ENCODE assay signal across 13 cellular contexts in genomic region chr3:44983413-44984040, GRCh38. TPM values are rescaled to one million over a fixed set of nuclear protein-coding genes. Genes with fewer than 3 reads are reported as not detected.
DNase-seq lines count a peak whose midpoint lies in the region; ATAC-seq, FAIRE-seq and TF ChIP-seq lines count a peak whose summit lies in the region.
"Had no signal": no experiment of that assay in that cellular context is flagged by ENCODE, and none has a peak within 500 bp of the region (broad histone marks: within the 10 kb centered on the region; RNA-seq: fewer than 3 reads in every experiment).

No MANE protein-coding gene starts in this region.

- peaks cover 35% of the 10 kb centered on the region for H3K79me1 ChIP-seq in mesendoderm (ENCODE audit: low read length)

- no peak overlapping the region for H3K56ac ChIP-seq in mesendoderm (ENCODE audit: low read length)

- DNase-seq in activated naive CD8-positive, alpha-beta T cell treated with anti-CD3 and anti-CD28 coated beads, Interleukin-2, amount 10 ng/mL, durations not matched to agents 7 days and 5 days, result no peak
- DNase-seq in activated naive CD8-positive, alpha-beta T cell treated with anti-CD3 and anti-CD28 coated beads, Interleukin-2, amount 50 U/mL, for 24 hours, result no peak
- DNase-seq in epithelial cell of esophagus (ENCODE audit: low read depth), result peak; percentile 91
- DNase-seq in mesendoderm, result peak; percentile 50
- no peak for DNase-seq in NOMO-1 treated with DMSO at 0.1 percent for 48 hours (lab: John Stamatoyannopoulos, UW; ENCODE audit: unreplicated experiment)
- no peak for DNase-seq in stimulated activated naive CD8-positive, alpha-beta T cell treated with anti-CD3 and anti-CD28 coated beads, Interleukin-15, Interleukin-2, amounts not matched to agents 100 U/mL and 50 U/mL, for 24 hours
- no peak for DNase-seq in urothelium cell line (ENCODE audit: low spot score)
- DNase-seq: activated CD4-positive, CD25-positive, alpha-beta regulatory T cell treated with anti-CD3 and anti-CD28 coated beads, Interleukin-2, amount 50 U/mL, for 72 hours; activated T-cell treated with anti-CD3 and anti-CD28 coated beads, Interleukin-2, amount 50 U/mL, for 1 hour; brain microvascular endothelial cell had no signal

- H3K4me3 Mint-ChIP-seq in activated naive CD8-positive, alpha-beta T cell treated with anti-CD3 and anti-CD28 coated beads, Interleukin-2, amount 10 ng/mL, durations not matched to agents 7 days and 5 days, result no peak overlapping the region
- no peak overlapping the region for H3K4me3 Mint-ChIP-seq in activated naive CD8-positive, alpha-beta T cell treated with anti-CD3 and anti-CD28 coated beads, Interleukin-2, amount 50 U/mL, for 24 hours
- H3K4me3 Mint-ChIP-seq: nephron had no signal

- ATAC-seq in activated naive CD8-positive, alpha-beta T cell treated with anti-CD3 and anti-CD28 coated beads, Interleukin-2, amount 10 ng/mL, durations not matched to agents 7 days and 5 days (ENCODE audit: low read depth), result no peak
- ATAC-seq in activated naive CD8-positive, alpha-beta T cell treated with anti-CD3 and anti-CD28 coated beads, Interleukin-2, amount 50 U/mL, for 24 hours, result no peak
- ATAC-seq in stimulated activated naive CD8-positive, alpha-beta T cell treated with anti-CD3 and anti-CD28 coated beads, Interleukin-15, Interleukin-2, amounts not matched to agents 100 U/mL and 50 U/mL, for 24 hours, result no peak

- H3K4ac ChIP-seq in mesendoderm (ENCODE audit: low read depth, low read length), result no peak overlapping the region

- H3K4me1 Mint-ChIP-seq in activated naive CD8-positive, alpha-beta T cell treated with anti-CD3 and anti-CD28 coated beads, Interleukin-2, amount 10 ng/mL, durations not matched to agents 7 days and 5 days, result peaks cover 61% of the 10 kb centered on the region
- H3K4me1 Mint-ChIP-seq in activated naive CD8-positive, alpha-beta T cell treated with anti-CD3 and anti-CD28 coated beads, Interleukin-2, amount 50 U/mL, for 24 hours, result peaks cover 73% of the 10 kb centered on the region

- no peak overlapping the region for H3K23ac ChIP-seq in mesendoderm (ENCODE audit: low read length)

- H2BK15ac ChIP-seq in mesendoderm (replicated peaks; ENCODE audit: low read depth), result no peak overlapping the region

- H3K36me3 ChIP-seq in mesendoderm (ENCODE audit: control insufficient read depth, insufficient read depth, low read length), result no peaks in the 10 kb centered on the region
- H3K36me3 ChIP-seq in urinary bladder (ENCODE audit: insufficient read depth), result no peaks in the 10 kb centered on the region
- H3K36me3 ChIP-seq: brain microvascular endothelial cell, SJSA1 had no signal

- H3K27ac ChIP-seq in mesendoderm (ENCODE audit: low read depth, low read length) (no peak overlapping the region), urinary bladder (ENCODE audit: low read depth) (peak overlapping the region; percentile 53)
- H3K27ac ChIP-seq: brain microvascular endothelial cell, SJSA1 had no signal

- peak overlapping the region; percentile 58 for H3K27ac Mint-ChIP-seq in activated naive CD8-positive, alpha-beta T cell treated with anti-CD3 and anti-CD28 coated beads, Interleukin-2, amount 10 ng/mL, durations not matched to agents 7 days and 5 days
- no peak overlapping the region for H3K27ac Mint-ChIP-seq in activated naive CD8-positive, alpha-beta T cell treated with anti-CD3 and anti-CD28 coated beads, Interleukin-2, amount 50 U/mL, for 24 hours
- H3K27ac Mint-ChIP-seq: nephron had no signal

- H3K4me1 ChIP-seq in mesendoderm (ENCODE audit: control insufficient read depth, low read depth, low read length) (no peaks in the 10 kb centered on the region), urinary bladder (ENCODE audit: insufficient read depth) (peaks cover 2% of the 10 kb centered on the region)
- H3K4me1 ChIP-seq: SJSA1 had no signal

- H3K27me3 Mint-ChIP-seq in activated naive CD8-positive, alpha-beta T cell treated with anti-CD3 and anti-CD28 coated beads, Interleukin-2, amount 10 ng/mL, durations not matched to agents 7 days and 5 days, result no peaks in the 10 kb centered on the region
- H3K27me3 Mint-ChIP-seq in activated naive CD8-positive, alpha-beta T cell treated with anti-CD3 and anti-CD28 coated beads, Interleukin-2, amount 50 U/mL, for 24 hours, result no peaks in the 10 kb centered on the region

- TF ChIP-seq CTCF in epithelial cell of esophagus (IDR thresholded peaks at IDR 0.05; ENCODE audit: insufficient read depth, low read depth, low read length, missing control alignments), result peak; percentile 5

- H3K9ac ChIP-seq in mesendoderm (ENCODE audit: low read length), result no peak overlapping the region

- H4K5ac ChIP-seq in mesendoderm (ENCODE audit: low read length), result no peak overlapping the region

- WGBS in mesendoderm (ENCODE audit: extremely low coverage, insufficient coverage, low lambda C conversion rate), result no CpG with 5 or more reads among the region's 1 CpG
- 79% methylated on average over 1 of the region's 1 CpG for WGBS in urinary bladder

- POLR2A ChIA-PET in activated naive CD8-positive, alpha-beta T cell treated with anti-CD3 and anti-CD28 coated beads, Interleukin-2, amount 10 ng/mL, durations not matched to agents 7 days and 5 days (lab: Charles Lee), result interaction anchor here (2.4 kb wide), 1 partner anchor 8 kb away, joined by 14 read pairs; the partner anchor contains the start of genes EXOSC7 and ZDHHC3

- no peak overlapping the region for H3K4me2 ChIP-seq in mesendoderm (ENCODE audit: low read length)

- no peak overlapping the region for H2AK5ac ChIP-seq in mesendoderm (ENCODE audit: low read length)

- no peak for FAIRE-seq in urothelium cell line (lab: Jason Lieb, UNC)

- no peak overlapping the region for H3K18ac ChIP-seq in mesendoderm (ENCODE audit: low read length)

- H3K9me3 Mint-ChIP-seq in activated naive CD8-positive, alpha-beta T cell treated with anti-CD3 and anti-CD28 coated beads, Interleukin-2, amount 10 ng/mL, durations not matched to agents 7 days and 5 days, result no peaks in the 10 kb centered on the region
- no peaks in the 10 kb centered on the region for H3K9me3 Mint-ChIP-seq in activated naive CD8-positive, alpha-beta T cell treated with anti-CD3 and anti-CD28 coated beads, Interleukin-2, amount 50 U/mL, for 24 hours
- H3K9me3 Mint-ChIP-seq: nephron had no signal

- H3K4me3 ChIP-seq in epithelial cell of esophagus (ENCODE audit: low read length), result no peak overlapping the region
- H3K4me3 ChIP-seq in mesendoderm (ENCODE audit: low read length), result no peak overlapping the region
- H3K4me3 ChIP-seq in urinary bladder (ENCODE audit: low read depth, low read length), result no peak overlapping the region
- H3K4me3 ChIP-seq: SJSA1 had no signal

- H3K79me2 ChIP-seq in mesendoderm (ENCODE audit: control insufficient read depth, insufficient read depth, low read length), result peaks cover 64% of the 10 kb centered on the region

- H3K36me3 Mint-ChIP-seq in activated naive CD8-positive, alpha-beta T cell treated with anti-CD3 and anti-CD28 coated beads, Interleukin-2, amount 10 ng/mL, durations not matched to agents 7 days and 5 days, result peaks cover 18% of the 10 kb centered on the region
- peaks cover 24% of the 10 kb centered on the region for H3K36me3 Mint-ChIP-seq in activated naive CD8-positive, alpha-beta T cell treated with anti-CD3 and anti-CD28 coated beads, Interleukin-2, amount 50 U/mL, for 24 hours (ENCODE audit: low read depth)

- H4K8ac ChIP-seq in mesendoderm (ENCODE audit: low read depth, low read length), result no peak overlapping the region

- H3K27me3 ChIP-seq in mesendoderm (ENCODE audit: insufficient read depth, low read length, poor library complexity), result no peaks in the 10 kb centered on the region
- H3K27me3 ChIP-seq: brain microvascular endothelial cell, SJSA1 had no signal

- H2BK120ac ChIP-seq in mesendoderm (ENCODE audit: low read depth, low read length), result no peak overlapping the region

- H2BK5ac ChIP-seq in mesendoderm (ENCODE audit: low read length), result no peak overlapping the region

RNA-seq across cellular contexts. Expression of gene EXOSC7, which starts 7.5 kb away (rescaled TPM):
- total RNA-seq in activated naive CD8-positive, alpha-beta T cell treated with anti-CD3 and anti-CD28 coated beads, Interleukin-2, amount 10 ng/mL, durations not matched to agents 7 days and 5 days, result 10 to 100 TPM; 47.8 to 49.0 TPM
- polyA plus RNA-seq in mesendoderm (2013, experiment 1 of 2), result 59.3 TPM
- 59.2 TPM for polyA plus RNA-seq in mesendoderm (2013, experiment 2 of 2)
- total RNA-seq in urinary bladder, result 33.4 TPM
- polyA plus RNA-seq in urinary bladder, result 32.5 TPM

RNA-seq across cellular contexts. Expression of gene ZDHHC3, which starts 7.6 kb away (rescaled TPM):
- 10 to 100 TPM; 44.7 to 51.1 TPM for total RNA-seq in activated naive CD8-positive, alpha-beta T cell treated with anti-CD3 and anti-CD28 coated beads, Interleukin-2, amount 10 ng/mL, durations not matched to agents 7 days and 5 days
- 41.9 TPM for polyA plus RNA-seq in mesendoderm (2013, experiment 1 of 2)
- 43.4 TPM for polyA plus RNA-seq in mesendoderm (2013, experiment 2 of 2)
- total RNA-seq in urinary bladder, result 56.1 TPM
- 44.7 TPM for polyA plus RNA-seq in urinary bladder

RNA-seq across cellular contexts. Expression of gene CLEC3B, which starts 42.6 kb away (rescaled TPM):
- under 1 TPM in 1 of 2 experiments, not detected in 1; 0.45 TPM for total RNA-seq in activated naive CD8-positive, alpha-beta T cell treated with anti-CD3 and anti-CD28 coated beads, Interleukin-2, amount 10 ng/mL, durations not matched to agents 7 days and 5 days
- polyA plus RNA-seq in mesendoderm (2013, experiment 1 of 2), result 0.14 TPM
- polyA plus RNA-seq in mesendoderm (2013, experiment 2 of 2), result 0.08 TPM
- total RNA-seq in urinary bladder, result 89.4 TPM
- polyA plus RNA-seq in urinary bladder, result 219 TPM

Comparison
In these comparisons a context has a peak if more than half of its experiments do, and no peak if none do; other contexts are left out.
1. DNase-seq: peak in epithelial cell of esophagus (single experiment) and mesendoderm (single experiment); none in activated naive CD8-positive, alpha-beta T cell treated with anti-CD3 and anti-CD28 coated beads, Interleukin-2, amount 10 ng/mL, durations not matched to agents 7 days and 5 days (single experiment), activated naive CD8-positive, alpha-beta T cell treated with anti-CD3 and anti-CD28 coated beads, Interleukin-2, amount 50 U/mL, for 24 hours (single experiment), NOMO-1 treated with DMSO at 0.1 percent for 48 hours (single experiment), stimulated activated naive CD8-positive, alpha-beta T cell treated with anti-CD3 and anti-CD28 coated beads, Interleukin-15, Interleukin-2, amounts not matched to agents 100 U/mL and 50 U/mL, for 24 hours (single experiment) and urothelium cell line (single experiment).
2. RNA of gene CLEC3B, which starts 42.6 kb away (total RNA-seq): 89.4 TPM in urinary bladder (single experiment); 0.45 TPM in activated naive CD8-positive, alpha-beta T cell treated with anti-CD3 and anti-CD28 coated beads, Interleukin-2, amount 10 ng/mL, durations not matched to agents 7 days and 5 days; every median in the first group is over 10 times any median in the second.